ENCODE assay signal across 14 cellular contexts in genomic region chr6:157571269-157571668, GRCh38.
DNase-seq lines count a peak whose midpoint lies in the region; ATAC-seq, FAIRE-seq and TF ChIP-seq lines count a peak whose summit lies in the region.
"Had no signal": no experiment of that assay in that cellular context is flagged by ENCODE, and none has a peak within 500 bp of the region (broad histone marks: within the 10 kb centered on the region; RNA-seq: fewer than 3 reads in every experiment).

No MANE protein-coding gene starts in this region.

- no TSS peak for BruUV-seq in HepG2 (replicated peaks; lab: Mats Ljungman, UMichigan)

- no peak for TF ChIP-seq CTCF in HepG2 (CRISPR knock-in tag; IDR thresholded peaks at IDR 0.05)
- TF ChIP-seq CTCF in right lobe of liver (IDR thresholded peaks at IDR 0.05): no peak

- H3K27ac ChIP-seq in HepG2 (ENCODE audit: extremely low read length, insufficient read depth, low read length) (peak overlapping the region; percentile 6), right lobe of liver (no peak overlapping the region)
- H3K27ac ChIP-seq: epithelial cell of prostate had no signal

- CTCF ChIA-PET in HepG2 (lab: Yijun Ruan, JAX; ENCODE audit: low intra/inter-chr PET ratio, low total read pairs): no interaction called here

- POLR2A ChIA-PET in HepG2 (lab: Yijun Ruan, JAX): interaction anchor here (1.1 to 3.0 kb wide), 3 partner anchors 14 to 40 kb away, joined by 3 to 13 read pairs (median 8); no protein-coding TSS in a partner anchor

- no peaks in the 10 kb centered on the region for H3K27me3 Mint-ChIP-seq in stimulated activated naive B cell treated with anti-CD40 and anti-IgM and Interleukin-4, amounts not matched to agents 10 μg/mL and 1 μg/mL and 100 μg/mL, for 72 hours

- WGBS in HepG2 (ENCODE audit: low lambda C conversion rate): 91% methylated on average over 4 of the region's 4 CpGs
- 90% methylated on average over 4 of the region's 4 CpGs for WGBS in right lobe of liver (ENCODE audit: insufficient coverage, low coverage, low lambda C conversion rate, missing lambda C conversion rate)

- H2AFZ ChIP-seq in HepG2 (ENCODE audit: low read length): no peak overlapping the region

- no peak overlapping the region for H3K27ac Mint-ChIP-seq in stimulated activated naive B cell treated with anti-CD40 and anti-IgM and Interleukin-4, amounts not matched to agents 10 μg/mL and 1 μg/mL and 100 μg/mL, for 72 hours

- H3K36me3 Mint-ChIP-seq in stimulated activated naive B cell treated with anti-CD40 and anti-IgM and Interleukin-4, amounts not matched to agents 10 μg/mL and 1 μg/mL and 100 μg/mL, for 72 hours: peaks cover 13 to 20% of the 10 kb centered on the region in 2 donors

- H3K9me3 Mint-ChIP-seq in stimulated activated naive B cell treated with anti-CD40 and anti-IgM and Interleukin-4, amounts not matched to agents 10 μg/mL and 1 μg/mL and 100 μg/mL, for 72 hours: no peaks in the 10 kb centered on the region

- H3K4me2 ChIP-seq in HepG2 (ENCODE audit: low read depth, low read length): no peak overlapping the region
- H3K4me2 ChIP-seq: smooth muscle cell had no signal

- peaks cover 38 to 48% of the 10 kb centered on the region in 2 donors for H3K4me1 Mint-ChIP-seq in stimulated activated naive B cell treated with anti-CD40 and anti-IgM and Interleukin-4, amounts not matched to agents 10 μg/mL and 1 μg/mL and 100 μg/mL, for 72 hours

- H3K4me1 ChIP-seq in HepG2 (ENCODE audit: insufficient read depth, low read length) (peaks cover 24% of the 10 kb centered on the region), right lobe of liver (no peaks in the 10 kb centered on the region)

- no peaks in the 10 kb centered on the region for H3K79me2 ChIP-seq in HepG2 (ENCODE audit: insufficient read depth, low read length)

- intact Hi-C loops in HepG2 (cut with micrococcal nuclease; ENCODE audit: unreplicated experiment): no loop called here
- intact Hi-C loops in right lobe of liver (cut with DNase I): no loop called here

- H3K36me3 ChIP-seq in HepG2 (replicated peaks in 1 of 2; ENCODE audit: control insufficient read depth in 1 of 2, insufficient read depth in 2 of 2, low read length in 2 of 2) (peaks cover 0 to 2% of the 10 kb centered on the region in 2 experiments; a peak in 1 of 5 replicates), right lobe of liver (no peaks in the 10 kb centered on the region)
- H3K36me3 ChIP-seq: HAP-1 had no signal

- H3K4me3 ChIP-seq in HepG2 (replicated peaks in 1 of 3; ENCODE audit: insufficient read depth in 1 of 3, low read depth in 2 of 3, low read length in 3 of 3) (no peak overlapping the region), right lobe of liver (no peak overlapping the region)
- H3K4me3 ChIP-seq: HAP-1, mucosa of descending colon, smooth muscle cell had no signal

- DNase-seq in HepG2 (ENCODE audit: low spot score) (no peak), right lobe of liver (no peak), NCI-H1930 (lab: John Stamatoyannopoulos, UW) (no peak), cortex of kidney (lab: John Stamatoyannopoulos, UW) (no peak), epidermal melanocyte (ENCODE audit: insufficient read length, low spot score) (no peak)
- DNase-seq in stimulated activated naive B cell treated with anti-CD40 and anti-IgM and Interleukin-4, amounts not matched to agents 10 μg/mL and 1 μg/mL and 100 μg/mL, for 72 hours: no peak
- DNase-seq: activated CD8-positive, alpha-beta memory T cell treated with anti-CD3 and anti-CD28 coated beads, Interleukin-2, amount 50 U/mL, for 48 hours; GF-D8; mucosa of descending colon had no signal

- FAIRE-seq in HepG2 (lab: Jason Lieb, UNC): no peak

- H3K9ac ChIP-seq in HepG2 (ENCODE audit: insufficient read depth, low read depth, low read length): no peak overlapping the region

- no peaks in the 10 kb centered on the region for H3K27me3 ChIP-seq in HepG2 (ENCODE audit: control insufficient read depth in 1 of 2, insufficient read depth in 2 of 2, low read length in 2 of 2)
- no peaks in the 10 kb centered on the region for H3K27me3 ChIP-seq in right lobe of liver

- in situ Hi-C loops in HepG2 (cut with HindIII; ENCODE audit: extremely low pct_ligation_motif_present, low pct_unique_long_range_greater_than_20kb): no loop called here

- H3K9me3 ChIP-seq in HepG2 (ENCODE audit: low read length) (peaks cover 16% of the 10 kb centered on the region), right lobe of liver (no peaks in the 10 kb centered on the region)
- H3K9me3 ChIP-seq: mucosa of descending colon had no signal

- ATAC-seq in HepG2: peak; percentile 48; the same call in 2 of the 3 replicates
- ATAC-seq in right lobe of liver: no peak
- ATAC-seq in HG02642 (IDR thresholded peaks at IDR 0.05; ENCODE audit: poor library complexity, unreplicated experiment): peak; percentile 69
- peak; percentile 43 for ATAC-seq in HG03571 (IDR thresholded peaks at IDR 0.05; ENCODE audit: unreplicated experiment)
- peak; percentile 15 to 22 for ATAC-seq in stimulated activated naive B cell treated with anti-CD40 and anti-IgM and Interleukin-4, amounts not matched to agents 10 μg/mL and 1 μg/mL and 100 μg/mL, for 72 hours (replicated peaks)
- ATAC-seq: mucosa of descending colon had no signal

- no peak for TF ChIP-seq EP300 in HepG2 (IDR thresholded peaks at IDR 0.05; ENCODE audit: low read depth in 2 of 2, low read length in 2 of 2)
- TF ChIP-seq EP300 in HepG2 (CRISPR knock-in tag; IDR thresholded peaks at IDR 0.05; ENCODE audit: borderline replicate concordance): no peak

- no peak overlapping the region for H3K4me3 Mint-ChIP-seq in stimulated activated naive B cell treated with anti-CD40 and anti-IgM and Interleukin-4, amounts not matched to agents 10 μg/mL and 1 μg/mL and 100 μg/mL, for 72 hours

- TF ChIP-seq RAD21 in HepG2 (CRISPR knock-in tag; IDR thresholded peaks at IDR 0.05): no peak

- H4K20me1 ChIP-seq in HepG2 (ENCODE audit: insufficient read depth, low read length): no peaks in the 10 kb centered on the region

- TF ChIP-seq POLR2A in HepG2 (IDR thresholded peaks at IDR 0.05; ENCODE audit: insufficient read depth in 1 of 2, low read depth in 2 of 2, low read length in 2 of 2) (no peak), right lobe of liver (IDR thresholded peaks at IDR 0.05) (no peak)

TF ChIP-seq in HepG2, 621 proteins besides CTCF, POLR2A, EP300 and RAD21:
- TF ChIP-seq FOXC1 (CRISPR knock-in tag; IDR thresholded peaks at IDR 0.05; ENCODE audit: borderline replicate concordance) (no peak), MTA3 (CRISPR knock-in tag; IDR thresholded peaks at IDR 0.05) (no peak), ZNF33B (CRISPR knock-in tag; IDR thresholded peaks at IDR 0.05) (no peak), WIZ (CRISPR knock-in tag; IDR thresholded peaks at IDR 0.05) (no peak), THAP11 (CRISPR knock-in tag; IDR thresholded peaks at IDR 0.05) (no peak), ZBTB42 (CRISPR knock-in tag; IDR thresholded peaks at IDR 0.05) (no peak), TGIF2 (CRISPR knock-in tag; IDR thresholded peaks at IDR 0.05) (no peak), HES4 (CRISPR knock-in tag; IDR thresholded peaks at IDR 0.05; ENCODE audit: borderline replicate concordance) (no peak), KLF6 (CRISPR knock-in tag; IDR thresholded peaks at IDR 0.05) (no peak), FOXA3 (CRISPR knock-in tag; IDR thresholded peaks at IDR 0.05) (no peak), ESRRA (CRISPR knock-in tag; IDR thresholded peaks at IDR 0.05; ENCODE audit: low read depth) (no peak), ZNF441 (CRISPR knock-in tag; IDR thresholded peaks at IDR 0.05; ENCODE audit: borderline replicate concordance) (no peak), ZFY (CRISPR knock-in tag; IDR thresholded peaks at IDR 0.05) (no peak), ZMAT3 (CRISPR knock-in tag; conservative IDR thresholded peaks at IDR 0.05) (no peak), ZKSCAN5 (CRISPR knock-in tag; IDR thresholded peaks at IDR 0.05) (no peak), ZMYM2 (CRISPR knock-in tag; IDR thresholded peaks at IDR 0.05) (no peak), ZNF780A (CRISPR knock-in tag; IDR thresholded peaks at IDR 0.05) (no peak), U2AF1 (optimal IDR thresholded peaks at IDR 0.05; ENCODE audit: low read depth, low read length) (no peak), ZNF562 (CRISPR knock-in tag; IDR thresholded peaks at IDR 0.05; ENCODE audit: borderline replicate concordance) (no peak)

Comparison
In these comparisons a context has a peak if more than half of its experiments do, and no peak if none do; other contexts are left out.
1. ATAC-seq: peak in HepG2 (single experiment), HG02642 (single experiment), HG03571 (single experiment) and stimulated activated naive B cell treated with anti-CD40 and anti-IgM and Interleukin-4, amounts not matched to agents 10 μg/mL and 1 μg/mL and 100 μg/mL, for 72 hours (2 of 2); none in right lobe of liver (0 of 4).